In the genomic region with DNA sequence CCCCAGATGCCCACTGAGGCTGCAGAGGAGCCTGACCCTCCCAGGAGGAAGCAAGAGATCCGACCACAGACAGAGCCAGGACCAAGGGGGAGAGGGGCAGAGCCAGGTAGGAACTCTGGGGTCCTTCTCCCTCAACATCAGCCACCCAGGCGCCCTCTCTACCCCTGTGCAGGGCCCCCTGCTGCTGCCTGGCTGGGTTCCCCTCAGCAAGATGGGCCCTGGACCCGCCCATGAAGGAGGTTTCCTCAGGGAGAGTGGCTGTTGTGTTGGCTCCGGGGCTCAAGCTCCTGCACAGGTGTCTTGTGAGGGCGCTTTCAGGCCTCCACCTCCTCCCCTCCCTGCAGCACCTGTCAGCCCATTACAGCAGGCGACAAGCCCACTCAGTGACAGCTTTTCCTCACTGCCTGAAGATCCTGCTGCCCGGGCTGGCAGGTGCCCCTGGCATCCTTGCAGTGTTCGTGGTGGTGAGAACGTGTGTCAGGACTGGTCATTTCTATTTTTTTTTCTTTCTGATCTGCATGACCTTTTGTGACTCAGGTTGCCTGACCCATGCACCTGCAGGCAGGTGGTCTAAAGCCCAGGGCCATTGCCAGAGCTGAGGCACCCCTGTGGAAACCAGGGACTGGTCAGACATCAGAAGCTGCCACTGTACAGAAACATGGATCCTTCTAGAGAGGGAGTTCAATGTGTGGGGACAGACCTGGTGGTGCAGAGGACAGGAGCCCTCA, we compare ENCODE assay signal across 10 cellular contexts. TPM values are rescaled to one million over a fixed set of nuclear protein-coding genes. Genes with fewer than 3 reads are reported as not detected.
"Had no signal": no experiment of that assay in that cellular context is flagged by ENCODE, and none has a peak within 500 bp of the region (broad histone marks: within the 10 kb centered on the region; RNA-seq: fewer than 3 reads in every experiment).

No MANE protein-coding gene starts in this region.

RNA-seq across cellular contexts. Expression of a gene that starts 37.0 kb away (rescaled TPM):
- total RNA-seq: activated CD4-positive, alpha-beta T cell treated with anti-CD3 and anti-CD28 coated beads for 36 hours; activated naive CD8-positive, alpha-beta T cell treated with anti-CD3 and anti-CD28 coated beads for 36 hours; activated T-helper 1 cell treated with anti-CD3 and anti-CD28 coated beads, Interleukin-12 subunit alpha, Interleukin-12 subunit beta, Interleukin-2, Interleukin-4 antibody, amounts not matched to agents 30 ng/mL and 10 ng/mL and 1 ng/mL, durations not matched to agents 14 hours and 24 hours and 36 hours; ascending aorta; cardiac muscle cell; PC-3; Right ventricle myocardium inferior; SK-MEL-5; T-helper 17 cell; WTC11 had no signal
